7 cellular contexts compared by ENCODE assay signal in genomic region chr15:93543093-93543492, GRCh38.
"Had no signal": no experiment of that assay in that cellular context is flagged by ENCODE, and none has a peak within 500 bp of the region (broad histone marks: within the 10 kb centered on the region; RNA-seq: fewer than 3 reads in every experiment).

No MANE protein-coding gene starts in this region.

- H3K4me2 ChIP-seq: KMS-11 had no signal

- H3K4me3 ChIP-seq: K562 had no signal

- DNase-seq: IMR-90, KBM-7, KG1 had no signal

- FAIRE-seq: HTR-8/SVneo, K562 had no signal

- H3K27ac ChIP-seq: HL-60, KMS-11 had no signal

- ATAC-seq: K562 had no signal

- H3K9ac ChIP-seq: KMS-11 had no signal
